ENCODE assay signal across 23 cellular contexts in the genomic region with DNA sequence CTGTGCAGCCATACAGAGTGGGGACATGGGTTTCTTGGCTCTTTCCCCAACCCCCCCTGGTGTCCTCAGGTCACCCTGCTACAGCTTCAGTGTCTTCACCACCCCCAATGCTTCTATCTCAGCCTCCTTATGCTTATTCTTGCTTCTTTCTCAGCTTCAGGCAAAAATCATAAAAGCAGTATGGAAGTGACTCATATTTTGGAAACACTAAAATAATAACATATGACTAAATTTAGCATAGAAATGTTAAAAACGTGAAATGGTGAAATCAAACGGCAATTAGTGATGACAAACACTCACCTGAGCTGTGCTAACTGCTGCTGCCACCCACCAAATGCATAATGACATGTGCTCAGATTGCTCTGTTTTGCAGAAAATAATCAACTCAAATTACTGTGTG.
A peak's percentile ranks its signal among the peaks of the same experiment; 100 is the strongest.
DNase-seq lines count a peak whose midpoint lies in the region; ATAC-seq and TF ChIP-seq lines count a peak whose summit lies in the region.
"Had no signal": no experiment of that assay in that cellular context is flagged by ENCODE, and none has a peak within 500 bp of the region (broad histone marks: within the 10 kb centered on the region; RNA-seq: fewer than 3 reads in every experiment).

No MANE protein-coding gene starts in this region.

- intact Hi-C loops in mammary epithelial cell (cut with micrococcal nuclease) = no loop called here

- ATAC-seq in foreskin keratinocyte (no peak), HG03139 (IDR thresholded peaks at IDR 0.05; ENCODE audit: unreplicated experiment) (no peak)
- ATAC-seq: A549 had no signal

- no peaks in the 10 kb centered on the region for H3K79me2 ChIP-seq in mammary epithelial cell (ENCODE audit: insufficient read depth, low read length)

- H3K36me3 ChIP-seq in mammary epithelial cell (ENCODE audit: insufficient read depth, low read length) (no peaks in the 10 kb centered on the region), SJCRH30 (no peaks in the 10 kb centered on the region)
- H3K36me3 ChIP-seq: BE2C; BLaER1 treated with 17β-estradiol and CSF1 and Interleukin-3, amounts not matched to agents 10 nM and 100 nM had no signal

- H3K4me1 ChIP-seq in mammary epithelial cell (ENCODE audit: insufficient read depth, low read length) = no peaks in the 10 kb centered on the region
- H3K4me1 ChIP-seq in foreskin keratinocyte = no peaks in the 10 kb centered on the region
- no peaks in the 10 kb centered on the region for H3K4me1 ChIP-seq in SJCRH30
- H3K4me1 ChIP-seq: A549; BE2C; BLaER1 treated with 17β-estradiol and CSF1 and Interleukin-3, amounts not matched to agents 10 nM and 100 nM had no signal

- H2AFZ ChIP-seq in mammary epithelial cell (ENCODE audit: low read depth, low read length) = no peak overlapping the region
- H2AFZ ChIP-seq: GM23248 had no signal

- H3K27ac ChIP-seq in mammary epithelial cell (ENCODE audit: insufficient read depth, low read depth, low read length) = no peak overlapping the region
- no peak overlapping the region for H3K27ac ChIP-seq in foreskin keratinocyte
- H3K27ac ChIP-seq in SJCRH30 = no peak overlapping the region
- H3K27ac ChIP-seq: A549; BLaER1 treated with 17β-estradiol and CSF1 and Interleukin-3, amounts not matched to agents 10 nM and 100 nM; GM23248 had no signal

- H3K27me3 ChIP-seq in mammary epithelial cell (ENCODE audit: insufficient read depth, low read length) (no peaks in the 10 kb centered on the region), foreskin keratinocyte (no peaks in the 10 kb centered on the region), SJCRH30 (no peaks in the 10 kb centered on the region)
- H3K27me3 ChIP-seq: BE2C; BLaER1 treated with 17β-estradiol and CSF1 and Interleukin-3, amounts not matched to agents 10 nM and 100 nM had no signal

- TF ChIP-seq CTCF in mammary epithelial cell (conservative IDR thresholded peaks at IDR 0.05 in 1 of 2, IDR thresholded peaks at IDR 0.05 in 1 of 2; ENCODE audit: extremely low read depth in 1 of 2, insufficient read depth in 1 of 2, low read depth in 1 of 2, low read length in 2 of 2) (no peak), foreskin keratinocyte (conservative IDR thresholded peaks at IDR 0.05) (no peak), GM10266 (IDR thresholded peaks at IDR 0.05; ENCODE audit: control insufficient read depth, insufficient read depth, low read depth, missing control alignments) (no peak)

- no TSS peak for BruUV-seq in mammary epithelial cell (replicated peaks; lab: Mats Ljungman, UMichigan)

- H3K9me3 ChIP-seq in mammary epithelial cell (replicated peaks; ENCODE audit: insufficient read depth, low read length) (no peaks in the 10 kb centered on the region), SJCRH30 (replicated peaks) (no peaks in the 10 kb centered on the region)
- H3K9me3 ChIP-seq: A549, BE2C had no signal

- H3K4me3 ChIP-seq in mammary epithelial cell (replicated peaks in 1 of 3; ENCODE audit: insufficient read depth in 1 of 3, low read depth in 2 of 3, low read length in 3 of 3) (no peak overlapping the region), SJCRH30 (no peak overlapping the region)
- H3K4me3 ChIP-seq: A549; BLaER1 treated with 17β-estradiol and CSF1 and Interleukin-3, amounts not matched to agents 10 nM and 100 nM; GM23248 had no signal

- no peaks in the 10 kb centered on the region for H4K20me1 ChIP-seq in mammary epithelial cell (ENCODE audit: insufficient read depth, low read length)
- H4K20me1 ChIP-seq: BLaER1 treated with 17β-estradiol and CSF1 and Interleukin-3, amounts not matched to agents 10 nM and 100 nM had no signal

- CTCF ChIA-PET in mammary epithelial cell (lab: Charles Lee; ENCODE audit: low non-redundant PET) = no interaction called here

- no peak overlapping the region for H3K9ac ChIP-seq in mammary epithelial cell (ENCODE audit: insufficient read depth, low read length)
- H3K9ac ChIP-seq: BLaER1 treated with 17β-estradiol and CSF1 and Interleukin-3, amounts not matched to agents 10 nM and 100 nM; GM23248 had no signal

- no peak overlapping the region for H3K4me2 ChIP-seq in mammary epithelial cell (ENCODE audit: insufficient read depth, low read depth, low read length)
- H3K4me2 ChIP-seq: A549; BLaER1 treated with 17β-estradiol and CSF1 and Interleukin-3, amounts not matched to agents 10 nM and 100 nM had no signal

- WGBS in mammary epithelial cell (ENCODE audit: low coverage, missing lambda C conversion rate) = 8% methylated on average over 2 of the region's 2 CpGs

- in situ Hi-C loops in mammary epithelial cell (cut with MboI; ENCODE audit: low sequenced_read_pairs in 2 of 2) = no loop called here

- DNase-seq in LHCN-M2 (ENCODE audit: low read depth) = peak; percentile 23
- DNase-seq in mammary epithelial cell = peak; percentile 9
- DNase-seq in foreskin keratinocyte = peak; percentile 15 to 58
- DNase-seq in stromal cell of bone marrow (ENCODE audit: low read depth) = peak; percentile 6
- no peak for DNase-seq in SJCRH30
- no peak for DNase-seq in GM10266 (ENCODE audit: extremely low spot score)
- DNase-seq: 8988T; ACHN; AML-193; BE2C; Calu3; CD4-positive, alpha-beta T cell; CD8-positive, alpha-beta memory T cell; COR-L47; DMS53; DMS79 treated with DMSO at 0.1 percent for 48 hours; GF-D8; GM23248; H7; HCEC 1CT had no signal

- dilution Hi-C loops in mammary epithelial cell (cut with HindIII; ENCODE audit: low sequenced_read_pairs) = no loop called here

Comparison
In these comparisons a context has a peak if more than half of its experiments do, and no peak if none do; other contexts are left out.
1. DNase-seq: peak in LHCN-M2 (single experiment), mammary epithelial cell (single experiment), foreskin keratinocyte (2 of 2) and stromal cell of bone marrow (single experiment); none in SJCRH30 (0 of 2) and GM10266 (single experiment).